In genomic region chr6:35058827-35059522, GRCh38 we compare ENCODE assay signal across 13 cellular contexts.
DNase-seq lines count a peak whose midpoint lies in the region; ATAC-seq and TF ChIP-seq lines count a peak whose summit lies in the region.
"Had no signal": no experiment of that assay in that cellular context is flagged by ENCODE, and none has a peak within 500 bp of the region (broad histone marks: within the 10 kb centered on the region; RNA-seq: fewer than 3 reads in every experiment).

No MANE protein-coding gene starts in this region.

- intact Hi-C loops in testis (cut with DNase I; ENCODE audit: low total_unique reads) = no loop called here

- no peaks in the 10 kb centered on the region for H4K20me1 ChIP-seq in Karpas-422 (ENCODE audit: insufficient read depth, low read depth, low read length)
- no peaks in the 10 kb centered on the region for H4K20me1 ChIP-seq in osteoblast (ENCODE audit: insufficient read depth, low read length)

- H3K27ac ChIP-seq in Karpas-422 (ENCODE audit: low read length) (no peak overlapping the region), cingulate gyrus (ENCODE audit: low read depth, low read length) (peak overlapping the region; percentile 57), osteoblast (ENCODE audit: low read depth, low read length) (no peak overlapping the region), testis (no peak overlapping the region)
- H3K27ac ChIP-seq: body of pancreas, lower lobe of right lung had no signal

- WGBS in testis, 2 donors = 75 to 87% methylated on average over 18 to 21 of the region's 21 CpGs

- TF ChIP-seq CTCF in GM12865 (IDR thresholded peaks at IDR 0.05; ENCODE audit: insufficient read depth, low read depth, low read length, missing control alignments) (no peak), osteoblast (IDR thresholded peaks at IDR 0.05; ENCODE audit: extremely low read depth, low read depth, low read length) (no peak), omental fat pad (IDR thresholded peaks at IDR 0.05) (no peak), testis (IDR thresholded peaks at IDR 0.05) (no peak)

- H3K4me1 ChIP-seq in Karpas-422 (ENCODE audit: low read length) (peaks cover 11% of the 10 kb centered on the region), osteoblast (ENCODE audit: insufficient read depth, low read length) (peaks cover 13% of the 10 kb centered on the region), testis (peaks cover 5% of the 10 kb centered on the region)
- H3K4me1 ChIP-seq: body of pancreas had no signal

- TF ChIP-seq POLR2A in testis (IDR thresholded peaks at IDR 0.05) = no peak

- no peaks in the 10 kb centered on the region for H3K27me3 ChIP-seq in Karpas-422 (ENCODE audit: low read length)
- no peaks in the 10 kb centered on the region for H3K27me3 ChIP-seq in osteoblast (ENCODE audit: insufficient read depth, low read length)
- H3K27me3 ChIP-seq in testis = no peaks in the 10 kb centered on the region
- H3K27me3 ChIP-seq: body of pancreas had no signal

- H3K4me2 ChIP-seq in Karpas-422 (ENCODE audit: low read depth, low read length, poor library complexity, severe bottlenecking) (peak overlapping the region; percentile 2), osteoblast (ENCODE audit: insufficient read depth, low read length) (no peak overlapping the region)

- H3K79me2 ChIP-seq in Karpas-422 (ENCODE audit: low read length) (no peaks in the 10 kb centered on the region), osteoblast (ENCODE audit: insufficient read depth, low read length) (no peaks in the 10 kb centered on the region)

- peak; percentile 13 for DNase-seq in GM12865 (ENCODE audit: low read depth)
- peak; percentile 67 for DNase-seq in Karpas-422
- peak; percentile 46 for DNase-seq in osteoblast (ENCODE audit: insufficient read length, low spot score, missing footprints)
- DNase-seq in NCI-H128 (lab: John Stamatoyannopoulos, UW; ENCODE audit: unreplicated experiment) = no peak
- DNase-seq in omental fat pad (ENCODE audit: low spot score) = no peak
- DNase-seq in testis = no peak
- DNase-seq in NCI-H2227 treated with DMSO at 0.1 percent for 48 hours (lab: John Stamatoyannopoulos, UW) = no peak
- DNase-seq: activated gamma-delta T cell; body of pancreas; effector memory CD4-positive, alpha-beta T cell; lower lobe of right lung had no signal

- H2AFZ ChIP-seq in Karpas-422 (ENCODE audit: low read length) = no peak overlapping the region
- H2AFZ ChIP-seq in osteoblast (ENCODE audit: low read length) = no peak overlapping the region

- H3K9me3 ChIP-seq in Karpas-422 (ENCODE audit: low read length) = no peaks in the 10 kb centered on the region
- no peaks in the 10 kb centered on the region for H3K9me3 ChIP-seq in osteoblast (ENCODE audit: low read depth, low read length)
- H3K9me3 ChIP-seq in testis = no peaks in the 10 kb centered on the region
- H3K9me3 ChIP-seq: body of pancreas, lower lobe of right lung had no signal

- no peak for ATAC-seq in omental fat pad (ENCODE audit: low FRiP score)
- ATAC-seq: body of pancreas had no signal

- H3K36me3 ChIP-seq in Karpas-422 (ENCODE audit: insufficient read depth, low read length) = no peaks in the 10 kb centered on the region
- H3K36me3 ChIP-seq in osteoblast (ENCODE audit: insufficient read depth, low read length) = peaks cover 4% of the 10 kb centered on the region
- H3K36me3 ChIP-seq in testis (ENCODE audit: low read depth, missing control alignments) = no peaks in the 10 kb centered on the region

- H3K4me3 ChIP-seq in GM12865 (ENCODE audit: low read depth, low read length) (no peak overlapping the region), Karpas-422 (ENCODE audit: low read length) (no peak overlapping the region), osteoblast (ENCODE audit: insufficient read depth, low read length) (no peak overlapping the region), testis (no peak overlapping the region)
- H3K4me3 ChIP-seq: body of pancreas, lower lobe of right lung, skin epidermis had no signal

- no peak overlapping the region for H3K9ac ChIP-seq in Karpas-422 (ENCODE audit: low read length)

- no peaks in the 10 kb centered on the region for H3K9me2 ChIP-seq in Karpas-422 (replicated peaks; ENCODE audit: insufficient read depth, low read length)

Comparison
In these comparisons a context has a peak if more than half of its experiments do, and no peak if none do; other contexts are left out.
1. DNase-seq: peak in GM12865 (single experiment), Karpas-422 (single experiment) and osteoblast (single experiment); none in NCI-H128 (single experiment), omental fat pad (single experiment), testis (single experiment) and NCI-H2227 treated with DMSO at 0.1 percent for 48 hours (single experiment).